ENCODE assay signal across 8 cellular contexts in genomic region chr17:82496529-82497434, GRCh38. TPM values are rescaled to one million over a fixed set of nuclear protein-coding genes. Genes with fewer than 3 reads are reported as not detected.
DNase-seq lines count a peak whose midpoint lies in the region; ATAC-seq, FAIRE-seq and TF ChIP-seq lines count a peak whose summit lies in the region.

No MANE protein-coding gene starts in this region.

- intact Hi-C loops in pancreas (cut with DNase I) = loop anchor here in 1 of 3 donors (10.0 kb wide), 1 partner anchor 142 kb away; the partner anchor contains the start of gene TEX19

- H3K4me3 Mint-ChIP-seq in activated naive CD8-positive, alpha-beta T cell treated with anti-CD3 and anti-CD28 coated beads, Interleukin-2, amount 50 U/mL, for 24 hours = peak overlapping the region; percentile 80

- POLR2A ChIA-PET in HEK293T (lab: Yijun Ruan, JAX) = interaction anchor here (0.6 to 5.5 kb wide), 8 partner anchors 10 to 49 kb away, joined by 3 to 27 read pairs (median 4); partner anchors contain the start of gene FOXK2

- H3K9me3 ChIP-seq in cardiac muscle cell (ENCODE audit: low read depth) (no peaks in the 10 kb centered on the region), pancreas (no peaks in the 10 kb centered on the region), thymus (ENCODE audit: control insufficient read depth) (no peaks in the 10 kb centered on the region)

- peak overlapping the region; percentile 48 for H3K4me3 ChIP-seq in cardiac muscle cell
- peak overlapping the region; percentile 47 to 61 (median 53) for H3K4me3 ChIP-seq in pancreas
- H3K4me3 ChIP-seq in thymus (ENCODE audit: low read length) = peak overlapping the region; percentile 64

- H3K36me3 ChIP-seq in cardiac muscle cell (no peaks in the 10 kb centered on the region), pancreas (no peaks in the 10 kb centered on the region), thymus (ENCODE audit: control insufficient read depth, insufficient read depth) (no peaks in the 10 kb centered on the region)

- FAIRE-seq in pancreas (lab: Jason Lieb, UNC) = no peak

- CTCF ChIA-PET in HEK293T (lab: Yijun Ruan, JAX) = no interaction called here

- 15 to 16% methylated on average over 58 to 83 of the region's 83 CpGs for WGBS in pancreas, 2 donors
- 11% methylated on average over 83 of the region's 83 CpGs for WGBS in thymus

- no peaks in the 10 kb centered on the region for H3K4me1 ChIP-seq in cardiac muscle cell (ENCODE audit: low read depth)
- peaks cover 0 to 3% (median 0%) of the 10 kb centered on the region in 3 donors for H3K4me1 ChIP-seq in pancreas
- H3K4me1 ChIP-seq in thymus (ENCODE audit: control insufficient read depth, insufficient read depth, low read length) = peaks cover 5% of the 10 kb centered on the region

- peak overlapping the region; percentile 84 for H3K27ac ChIP-seq in cardiac muscle cell
- peak overlapping the region; percentile 69 to 79 (median 76) for H3K27ac ChIP-seq in pancreas
- peak overlapping the region; percentile 87 for H3K27ac ChIP-seq in thymus (ENCODE audit: low read depth)

- no peaks in the 10 kb centered on the region for H3K9me3 Mint-ChIP-seq in activated naive CD8-positive, alpha-beta T cell treated with anti-CD3 and anti-CD28 coated beads, Interleukin-2, amount 50 U/mL, for 24 hours

- DNase-seq in GF-D8 (lab: John Stamatoyannopoulos, UW) = peak; percentile 84
- DNase-seq in HEK293T (ENCODE audit: extremely low spot score) = peak; percentile 94
- DNase-seq in NCI-H1105 (lab: John Stamatoyannopoulos, UW) = peak; percentile 93
- peak; percentile 81 to 87 for DNase-seq in SW 1271 (lab: John Stamatoyannopoulos, UW)
- DNase-seq in activated naive CD8-positive, alpha-beta T cell treated with anti-CD3 and anti-CD28 coated beads, Interleukin-2, amount 50 U/mL, for 24 hours = peak; percentile 95
- DNase-seq in cardiac muscle cell (ENCODE audit: low read depth in 1 of 2, low spot score in 1 of 2) = peak; percentile 95 to 96
- DNase-seq in pancreas = peak; percentile 93 to 99 (median 97)

- peaks cover 24% of the 10 kb centered on the region for H3K4me1 Mint-ChIP-seq in activated naive CD8-positive, alpha-beta T cell treated with anti-CD3 and anti-CD28 coated beads, Interleukin-2, amount 50 U/mL, for 24 hours

- no peaks in the 10 kb centered on the region for H3K36me3 Mint-ChIP-seq in activated naive CD8-positive, alpha-beta T cell treated with anti-CD3 and anti-CD28 coated beads, Interleukin-2, amount 50 U/mL, for 24 hours (ENCODE audit: low read depth)

- no peak overlapping the region for H3K27ac Mint-ChIP-seq in activated naive CD8-positive, alpha-beta T cell treated with anti-CD3 and anti-CD28 coated beads, Interleukin-2, amount 50 U/mL, for 24 hours

- no peaks in the 10 kb centered on the region for H3K27me3 ChIP-seq in cardiac muscle cell
- H3K27me3 ChIP-seq in pancreas = no peaks in the 10 kb centered on the region
- H3K27me3 ChIP-seq in thymus (ENCODE audit: control insufficient read depth, insufficient read depth) = no peaks in the 10 kb centered on the region

- TF ChIP-seq CTCF in cardiac muscle cell (IDR thresholded peaks at IDR 0.05; ENCODE audit: low read depth, low read length) (no peak), pancreas (IDR thresholded peaks at IDR 0.05) (no peak)

- peaks cover 5% of the 10 kb centered on the region for H3K27me3 Mint-ChIP-seq in activated naive CD8-positive, alpha-beta T cell treated with anti-CD3 and anti-CD28 coated beads, Interleukin-2, amount 50 U/mL, for 24 hours

- ATAC-seq in activated naive CD8-positive, alpha-beta T cell treated with anti-CD3 and anti-CD28 coated beads, Interleukin-2, amount 50 U/mL, for 24 hours = peak; percentile 24
- ATAC-seq in pancreas = peak; percentile 79 to 86 (median 84)

TF ChIP-seq in HEK293T, 16 proteins besides CTCF, POLR2A, EP300 and RAD21:
- TF ChIP-seq ZNF384 (IDR thresholded peaks at IDR 0.05) (no peak), L3MBTL2 (conservative IDR thresholded peaks at IDR 0.05) (peak; percentile 97), FOXA1 (IDR thresholded peaks at IDR 0.05) (no peak), PKNOX1 (IDR thresholded peaks at IDR 0.05) (no peak), CTBP1 (IDR thresholded peaks at IDR 0.05; ENCODE audit: borderline replicate concordance) (0 out of 2 replicates have a peak, but pooled peaks have one; percentile 17)

RNA-seq across cellular contexts. Expression of gene FOXK2, which starts 22.8 kb away (rescaled TPM):
- total RNA-seq in cardiac muscle cell (44.5 and 63.0 TPM in 2 replicates), pancreas (10 to 100 TPM; 18.6 to 27.9 (median 19.9) TPM)
- polyA plus RNA-seq in cardiac muscle cell (22.0 and 26.7 TPM in 2 replicates), pancreas (10 to 100 TPM; 17.7 to 19.5 TPM), thymus (31.1 TPM)

RNA-seq across cellular contexts. Expression of gene NARF, which starts 38.2 kb away (rescaled TPM):
- total RNA-seq in cardiac muscle cell (105 and 113 TPM in 2 replicates), pancreas (10 to 100 TPM; 21.3 to 42.8 (median 30.2) TPM)
- polyA plus RNA-seq in cardiac muscle cell (215 and 258 TPM in 2 replicates), pancreas (10 to 100 TPM; 57.8 to 96.9 TPM), thymus (137 TPM)

RNA-seq across cellular contexts. Expression of gene CYBC1, which starts 46.2 kb away (rescaled TPM):
- total RNA-seq in cardiac muscle cell (48.6 and 52.7 TPM in 2 replicates), pancreas (10 to 100 TPM; 29.3 to 66.9 (median 38.6) TPM)
- polyA plus RNA-seq in cardiac muscle cell (65.5 and 71.3 TPM in 2 replicates), pancreas (10 to 100 TPM; 46.4 to 54.9 TPM), thymus (103 TPM)

Comparison
In these comparisons a context has a peak if more than half of its experiments do, and no peak if none do; other contexts are left out.
1. Peak in every context shown above with its lines: DNase-seq, ATAC-seq, H3K4me3 ChIP-seq and H3K27ac ChIP-seq.